ENCODE assay signal across 1 cellular context in the genomic region with DNA sequence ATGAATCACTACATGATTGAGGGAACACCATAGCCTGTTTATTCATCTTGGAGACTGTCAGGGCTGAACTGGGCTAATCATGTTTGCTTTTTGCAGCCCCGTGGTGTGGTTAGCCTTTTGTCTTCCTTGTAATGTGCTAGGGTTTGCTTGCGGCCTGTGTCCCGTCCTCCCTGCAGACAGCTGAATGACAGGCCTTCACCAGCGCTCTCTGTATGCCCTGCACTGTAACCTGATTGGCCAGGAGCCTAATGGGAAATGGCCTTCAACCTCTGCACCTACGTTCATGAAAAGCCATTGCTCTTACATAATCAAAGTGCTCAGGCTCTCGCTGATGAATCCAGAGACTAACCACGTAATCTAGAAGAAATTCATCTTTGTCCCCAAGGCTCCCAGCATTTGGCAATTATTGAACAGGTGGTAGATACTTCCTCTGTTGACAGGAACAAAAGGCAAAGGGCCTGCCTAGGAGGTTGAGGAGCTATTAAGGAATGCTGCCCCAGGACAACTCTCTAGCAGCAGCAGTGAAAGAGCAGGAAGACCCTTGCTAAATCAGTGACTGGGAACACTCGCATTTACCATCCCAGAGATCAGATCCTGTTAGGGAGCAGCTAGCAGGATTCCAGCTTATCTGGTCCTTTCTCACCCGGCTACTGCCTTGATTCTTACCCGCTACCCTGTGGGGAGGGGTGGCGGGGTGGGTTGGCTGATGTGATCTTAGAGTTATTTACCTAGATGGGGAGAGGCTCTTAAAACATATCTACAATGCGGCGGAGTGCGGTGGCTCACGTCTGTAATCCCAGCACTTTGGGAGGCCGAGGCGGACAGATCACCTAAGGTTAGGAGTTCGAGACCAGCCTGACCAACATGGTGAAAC.
TF ChIP-seq lines count a peak whose summit lies in the region.

No MANE protein-coding gene starts in this region.

TF ChIP-seq in HepG2, 621 proteins besides CTCF, POLR2A, EP300 and RAD21 (continued from another document and continues in another):
- TF ChIP-seq, protein P1, sequence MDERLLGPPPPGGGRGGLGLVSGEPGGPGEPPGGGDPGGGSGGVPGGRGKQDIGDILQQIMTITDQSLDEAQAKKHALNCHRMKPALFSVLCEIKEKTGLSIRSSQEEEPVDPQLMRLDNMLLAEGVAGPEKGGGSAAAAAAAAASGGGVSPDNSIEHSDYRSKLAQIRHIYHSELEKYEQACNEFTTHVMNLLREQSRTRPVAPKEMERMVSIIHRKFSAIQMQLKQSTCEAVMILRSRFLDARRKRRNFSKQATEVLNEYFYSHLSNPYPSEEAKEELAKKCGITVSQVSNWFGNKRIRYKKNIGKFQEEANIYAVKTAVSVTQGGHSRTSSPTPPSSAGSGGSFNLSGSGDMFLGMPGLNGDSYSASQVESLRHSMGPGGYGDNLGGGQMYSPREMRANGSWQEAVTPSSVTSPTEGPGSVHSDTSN (CRISPR knock-in tag; IDR thresholded peaks at IDR 0.05), result peak; percentile 80
- TF ChIP-seq, protein P2, sequence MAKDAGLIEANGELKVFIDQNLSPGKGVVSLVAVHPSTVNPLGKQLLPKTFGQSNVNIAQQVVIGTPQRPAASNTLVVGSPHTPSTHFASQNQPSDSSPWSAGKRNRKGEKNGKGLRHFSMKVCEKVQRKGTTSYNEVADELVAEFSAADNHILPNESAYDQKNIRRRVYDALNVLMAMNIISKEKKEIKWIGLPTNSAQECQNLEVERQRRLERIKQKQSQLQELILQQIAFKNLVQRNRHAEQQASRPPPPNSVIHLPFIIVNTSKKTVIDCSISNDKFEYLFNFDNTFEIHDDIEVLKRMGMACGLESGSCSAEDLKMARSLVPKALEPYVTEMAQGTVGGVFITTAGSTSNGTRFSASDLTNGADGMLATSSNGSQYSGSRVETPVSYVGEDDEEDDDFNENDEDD (CRISPR knock-in tag; IDR thresholded peaks at IDR 0.05; ENCODE audit: borderline replicate concordance), result peak; percentile 36; the same call in 1 of the 2 replicates
- TF ChIP-seq ZNF713 (CRISPR knock-in tag; IDR thresholded peaks at IDR 0.05), result no peak
- peak; percentile 12; the same call in 1 of the 2 replicates for TF ChIP-seq ZNF749 (CRISPR knock-in tag; IDR thresholded peaks at IDR 0.05; ENCODE audit: borderline replicate concordance)
- TF ChIP-seq, protein P3, sequence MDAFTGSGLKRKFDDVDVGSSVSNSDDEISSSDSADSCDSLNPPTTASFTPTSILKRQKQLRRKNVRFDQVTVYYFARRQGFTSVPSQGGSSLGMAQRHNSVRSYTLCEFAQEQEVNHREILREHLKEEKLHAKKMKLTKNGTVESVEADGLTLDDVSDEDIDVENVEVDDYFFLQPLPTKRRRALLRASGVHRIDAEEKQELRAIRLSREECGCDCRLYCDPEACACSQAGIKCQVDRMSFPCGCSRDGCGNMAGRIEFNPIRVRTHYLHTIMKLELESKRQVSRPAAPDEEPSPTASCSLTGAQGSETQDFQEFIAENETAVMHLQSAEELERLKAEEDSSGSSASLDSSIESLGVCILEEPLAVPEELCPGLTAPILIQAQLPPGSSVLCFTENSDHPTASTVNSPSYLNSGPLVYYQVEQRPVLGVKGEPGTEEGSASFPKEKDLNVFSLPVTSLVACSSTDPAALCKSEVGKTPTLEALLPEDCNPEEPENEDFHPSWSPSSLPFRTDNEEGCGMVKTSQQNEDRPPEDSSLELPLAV (CRISPR knock-in tag; conservative IDR thresholded peaks at IDR 0.05; ENCODE audit: low read depth), result no peak
- TF ChIP-seq ZNF720 (CRISPR knock-in tag; IDR thresholded peaks at IDR 0.05), result no peak
- TF ChIP-seq, protein P4, sequence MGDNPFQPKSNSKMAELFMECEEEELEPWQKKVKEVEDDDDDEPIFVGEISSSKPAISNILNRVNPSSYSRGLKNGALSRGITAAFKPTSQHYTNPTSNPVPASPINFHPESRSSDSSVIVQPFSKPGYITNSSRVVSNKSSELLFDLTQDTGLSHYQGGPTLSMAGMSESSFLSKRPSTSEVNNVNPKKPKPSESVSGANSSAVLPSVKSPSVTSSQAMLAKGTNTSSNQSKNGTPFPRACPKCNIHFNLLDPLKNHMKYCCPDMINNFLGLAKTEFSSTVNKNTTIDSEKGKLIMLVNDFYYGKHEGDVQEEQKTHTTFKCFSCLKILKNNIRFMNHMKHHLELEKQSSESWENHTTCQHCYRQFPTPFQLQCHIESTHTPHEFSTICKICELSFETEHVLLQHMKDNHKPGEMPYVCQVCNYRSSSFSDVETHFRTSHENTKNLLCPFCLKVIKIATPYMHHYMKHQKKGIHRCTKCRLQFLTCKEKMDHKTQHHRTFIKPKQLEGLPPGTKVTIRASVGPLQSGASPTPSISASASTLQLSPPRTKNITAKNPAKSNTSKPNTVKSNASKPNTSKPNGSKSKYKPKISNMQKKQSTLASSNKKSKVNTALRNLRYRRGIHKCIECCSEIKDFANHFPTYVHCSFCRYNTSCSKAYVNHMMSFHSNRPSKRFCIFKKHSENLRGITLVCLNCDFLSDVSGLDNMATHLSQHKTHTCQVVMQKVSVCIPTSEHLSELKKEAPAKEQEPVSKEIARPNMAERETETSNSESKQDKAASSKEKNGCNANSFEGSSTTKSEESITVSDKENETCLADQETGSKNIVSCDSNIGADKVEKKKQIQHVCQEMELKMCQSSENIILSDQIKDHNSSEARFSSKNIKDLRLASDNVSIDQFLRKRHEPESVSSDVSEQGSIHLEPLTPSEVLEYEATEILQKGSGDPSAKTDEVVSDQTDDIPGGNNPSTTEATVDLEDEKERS (CRISPR knock-in tag; IDR thresholded peaks at IDR 0.05), result peak; percentile 80
- peak; percentile 36; the same call in 1 of the 2 replicates for TF ChIP-seq ZKSCAN8 (CRISPR knock-in tag; IDR thresholded peaks at IDR 0.05; ENCODE audit: borderline replicate concordance)
- no peak for TF ChIP-seq PTBP1 (IDR thresholded peaks at IDR 0.05; ENCODE audit: low read depth, low read length, poor library complexity, severe bottlenecking)
- TF ChIP-seq TCF12 (IDR thresholded peaks at IDR 0.05), result no peak
- TF ChIP-seq TCF12 (CRISPR knock-in tag; IDR thresholded peaks at IDR 0.05), result peak; percentile 71; the same call in 1 of the 2 replicates
- no peak for TF ChIP-seq ARNTL (CRISPR knock-in tag; IDR thresholded peaks at IDR 0.05)
- 0 out of 2 replicates have a peak, but pooled peaks have one; percentile 65 for TF ChIP-seq ZNF589 (CRISPR knock-in tag; conservative IDR thresholded peaks at IDR 0.05)
- no peak for TF ChIP-seq MAFG (CRISPR knock-in tag; IDR thresholded peaks at IDR 0.05)
- peak; percentile 96 for TF ChIP-seq POGZ (CRISPR knock-in tag; IDR thresholded peaks at IDR 0.05)
- peak; percentile 58; the same call in 1 of the 2 replicates for TF ChIP-seq ZSCAN12 (CRISPR knock-in tag; IDR thresholded peaks at IDR 0.05)
- peak; percentile 98 for TF ChIP-seq BCL6 (CRISPR knock-in tag; IDR thresholded peaks at IDR 0.05)
- peak; percentile 71; the same call in 1 of the 2 replicates for TF ChIP-seq NKX3-1 (CRISPR knock-in tag; IDR thresholded peaks at IDR 0.05)
- peak; percentile 52; the same call in 1 of the 2 replicates for TF ChIP-seq ZNF121 (CRISPR knock-in tag; IDR thresholded peaks at IDR 0.05)
- TF ChIP-seq ERF (CRISPR knock-in tag; IDR thresholded peaks at IDR 0.05), result peak; percentile 93
- TF ChIP-seq ZMYM3 (CRISPR knock-in tag; IDR thresholded peaks at IDR 0.05), result peak; percentile 63; the same call in 1 of the 2 replicates
- TF ChIP-seq ELF3 (CRISPR knock-in tag; IDR thresholded peaks at IDR 0.05), result peak; percentile 89
- peak; percentile 86; the same call in 1 of the 2 replicates for TF ChIP-seq FOXJ3 (CRISPR knock-in tag; IDR thresholded peaks at IDR 0.05; ENCODE audit: borderline replicate concordance)
- TF ChIP-seq, protein P5, sequence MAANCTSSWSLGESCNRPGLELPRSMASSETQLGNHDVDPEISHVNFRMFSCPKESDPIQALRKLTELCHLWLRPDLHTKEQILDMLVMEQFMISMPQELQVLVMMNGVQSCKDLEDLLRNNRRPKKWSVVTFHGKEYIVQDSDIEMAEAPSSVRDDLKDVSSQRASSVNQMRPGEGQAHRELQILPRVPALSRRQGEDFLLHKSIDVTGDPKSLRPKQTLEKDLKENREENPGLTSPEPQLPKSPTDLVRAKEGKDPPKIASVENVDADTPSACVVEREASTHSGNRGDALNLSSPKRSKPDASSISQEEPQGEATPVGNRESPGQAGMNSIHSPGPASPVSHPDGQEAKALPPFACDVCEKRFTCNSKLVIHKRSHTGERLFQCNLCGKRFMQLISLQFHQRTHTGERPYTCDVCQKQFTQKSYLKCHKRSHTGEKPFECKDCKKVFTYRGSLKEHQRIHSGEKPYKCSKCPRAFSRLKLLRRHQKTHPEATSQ (CRISPR knock-in tag; IDR thresholded peaks at IDR 0.05; ENCODE audit: borderline replicate concordance), result peak; percentile 93; the same call in 1 of the 2 replicates
- TF ChIP-seq SMC3 (IDR thresholded peaks at IDR 0.05; ENCODE audit: low read length), result peak; percentile 6; the same call in 1 of the 2 replicates
- TF ChIP-seq, protein P6, sequence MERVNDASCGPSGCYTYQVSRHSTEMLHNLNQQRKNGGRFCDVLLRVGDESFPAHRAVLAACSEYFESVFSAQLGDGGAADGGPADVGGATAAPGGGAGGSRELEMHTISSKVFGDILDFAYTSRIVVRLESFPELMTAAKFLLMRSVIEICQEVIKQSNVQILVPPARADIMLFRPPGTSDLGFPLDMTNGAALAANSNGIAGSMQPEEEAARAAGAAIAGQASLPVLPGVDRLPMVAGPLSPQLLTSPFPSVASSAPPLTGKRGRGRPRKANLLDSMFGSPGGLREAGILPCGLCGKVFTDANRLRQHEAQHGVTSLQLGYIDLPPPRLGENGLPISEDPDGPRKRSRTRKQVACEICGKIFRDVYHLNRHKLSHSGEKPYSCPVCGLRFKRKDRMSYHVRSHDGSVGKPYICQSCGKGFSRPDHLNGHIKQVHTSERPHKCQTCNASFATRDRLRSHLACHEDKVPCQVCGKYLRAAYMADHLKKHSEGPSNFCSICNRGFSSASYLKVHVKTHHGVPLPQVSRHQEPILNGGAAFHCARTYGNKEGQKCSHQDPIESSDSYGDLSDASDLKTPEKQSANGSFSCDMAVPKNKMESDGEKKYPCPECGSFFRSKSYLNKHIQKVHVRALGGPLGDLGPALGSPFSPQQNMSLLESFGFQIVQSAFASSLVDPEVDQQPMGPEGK (CRISPR knock-in tag; IDR thresholded peaks at IDR 0.05), result peak; percentile 9; the same call in 1 of the 2 replicates
- 0 out of 2 replicates have a peak, but pooled peaks have one; percentile 66 for TF ChIP-seq SP140L (CRISPR knock-in tag; IDR thresholded peaks at IDR 0.05; ENCODE audit: borderline replicate concordance)
- no peak for TF ChIP-seq ZNF674 (CRISPR knock-in tag; IDR thresholded peaks at IDR 0.05; ENCODE audit: low read depth)
- TF ChIP-seq CREB1 (IDR thresholded peaks at IDR 0.05), result peak; percentile 56
- peak; percentile 83 for TF ChIP-seq CREB1 (CRISPR knock-in tag; IDR thresholded peaks at IDR 0.05)
- TF ChIP-seq KDM2A (CRISPR knock-in tag; IDR thresholded peaks at IDR 0.05; ENCODE audit: borderline replicate concordance, low read depth), result peak; percentile 43; the same call in 1 of the 2 replicates
- peak; percentile 41; the same call in 1 of the 2 replicates for TF ChIP-seq FOXK1 (CRISPR knock-in tag; IDR thresholded peaks at IDR 0.05; ENCODE audit: borderline replicate concordance, low read depth)
- TF ChIP-seq ZZZ3 (CRISPR knock-in tag; IDR thresholded peaks at IDR 0.05; ENCODE audit: borderline replicate concordance), result peak; percentile 53; the same call in 1 of the 2 replicates
- TF ChIP-seq NFYB (CRISPR knock-in tag; IDR thresholded peaks at IDR 0.05), result peak; percentile 95
- 0 out of 2 replicates have a peak, but pooled peaks have one; percentile 49 for TF ChIP-seq HOXD1 (CRISPR knock-in tag; IDR thresholded peaks at IDR 0.05)
- peak; percentile 70 for TF ChIP-seq HDAC1 (CRISPR knock-in tag; IDR thresholded peaks at IDR 0.05)
- peak; percentile 97; the same call in 1 of the 2 replicates for TF ChIP-seq SPEN (CRISPR knock-in tag; IDR thresholded peaks at IDR 0.05; ENCODE audit: low read depth)
- TF ChIP-seq, protein P7, sequence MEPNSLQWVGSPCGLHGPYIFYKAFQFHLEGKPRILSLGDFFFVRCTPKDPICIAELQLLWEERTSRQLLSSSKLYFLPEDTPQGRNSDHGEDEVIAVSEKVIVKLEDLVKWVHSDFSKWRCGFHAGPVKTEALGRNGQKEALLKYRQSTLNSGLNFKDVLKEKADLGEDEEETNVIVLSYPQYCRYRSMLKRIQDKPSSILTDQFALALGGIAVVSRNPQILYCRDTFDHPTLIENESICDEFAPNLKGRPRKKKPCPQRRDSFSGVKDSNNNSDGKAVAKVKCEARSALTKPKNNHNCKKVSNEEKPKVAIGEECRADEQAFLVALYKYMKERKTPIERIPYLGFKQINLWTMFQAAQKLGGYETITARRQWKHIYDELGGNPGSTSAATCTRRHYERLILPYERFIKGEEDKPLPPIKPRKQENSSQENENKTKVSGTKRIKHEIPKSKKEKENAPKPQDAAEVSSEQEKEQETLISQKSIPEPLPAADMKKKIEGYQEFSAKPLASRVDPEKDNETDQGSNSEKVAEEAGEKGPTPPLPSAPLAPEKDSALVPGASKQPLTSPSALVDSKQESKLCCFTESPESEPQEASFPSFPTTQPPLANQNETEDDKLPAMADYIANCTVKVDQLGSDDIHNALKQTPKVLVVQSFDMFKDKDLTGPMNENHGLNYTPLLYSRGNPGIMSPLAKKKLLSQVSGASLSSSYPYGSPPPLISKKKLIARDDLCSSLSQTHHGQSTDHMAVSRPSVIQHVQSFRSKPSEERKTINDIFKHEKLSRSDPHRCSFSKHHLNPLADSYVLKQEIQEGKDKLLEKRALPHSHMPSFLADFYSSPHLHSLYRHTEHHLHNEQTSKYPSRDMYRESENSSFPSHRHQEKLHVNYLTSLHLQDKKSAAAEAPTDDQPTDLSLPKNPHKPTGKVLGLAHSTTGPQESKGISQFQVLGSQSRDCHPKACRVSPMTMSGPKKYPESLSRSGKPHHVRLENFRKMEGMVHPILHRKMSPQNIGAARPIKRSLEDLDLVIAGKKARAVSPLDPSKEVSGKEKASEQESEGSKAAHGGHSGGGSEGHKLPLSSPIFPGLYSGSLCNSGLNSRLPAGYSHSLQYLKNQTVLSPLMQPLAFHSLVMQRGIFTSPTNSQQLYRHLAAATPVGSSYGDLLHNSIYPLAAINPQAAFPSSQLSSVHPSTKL (CRISPR knock-in tag; IDR thresholded peaks at IDR 0.05), result peak; percentile 92
- TF ChIP-seq CBX5 (CRISPR knock-in tag; IDR thresholded peaks at IDR 0.05; ENCODE audit: borderline replicate concordance), result peak; percentile 58; the same call in 1 of the 2 replicates
- peak; percentile 86; the same call in 1 of the 2 replicates for TF ChIP-seq RXRA (CRISPR knock-in tag; IDR thresholded peaks at IDR 0.05)
- 0 out of 2 replicates have a peak, but pooled peaks have one; percentile 59 for TF ChIP-seq ZNF557 (CRISPR knock-in tag; IDR thresholded peaks at IDR 0.05)
- TF ChIP-seq, protein P8, sequence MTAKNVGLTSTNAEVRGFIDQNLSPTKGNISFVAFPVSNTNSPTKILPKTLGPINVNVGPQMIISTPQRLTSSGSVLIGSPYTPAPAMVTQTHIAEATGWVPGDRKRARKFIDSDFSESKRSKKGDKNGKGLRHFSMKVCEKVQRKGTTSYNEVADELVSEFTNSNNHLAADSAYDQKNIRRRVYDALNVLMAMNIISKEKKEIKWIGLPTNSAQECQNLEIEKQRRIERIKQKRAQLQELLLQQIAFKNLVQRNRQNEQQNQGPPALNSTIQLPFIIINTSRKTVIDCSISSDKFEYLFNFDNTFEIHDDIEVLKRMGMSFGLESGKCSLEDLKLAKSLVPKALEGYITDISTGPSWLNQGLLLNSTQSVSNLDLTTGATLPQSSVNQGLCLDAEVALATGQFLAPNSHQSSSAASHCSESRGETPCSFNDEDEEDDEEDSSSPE (CRISPR knock-in tag; IDR thresholded peaks at IDR 0.05), result no peak
